In the genomic region with DNA sequence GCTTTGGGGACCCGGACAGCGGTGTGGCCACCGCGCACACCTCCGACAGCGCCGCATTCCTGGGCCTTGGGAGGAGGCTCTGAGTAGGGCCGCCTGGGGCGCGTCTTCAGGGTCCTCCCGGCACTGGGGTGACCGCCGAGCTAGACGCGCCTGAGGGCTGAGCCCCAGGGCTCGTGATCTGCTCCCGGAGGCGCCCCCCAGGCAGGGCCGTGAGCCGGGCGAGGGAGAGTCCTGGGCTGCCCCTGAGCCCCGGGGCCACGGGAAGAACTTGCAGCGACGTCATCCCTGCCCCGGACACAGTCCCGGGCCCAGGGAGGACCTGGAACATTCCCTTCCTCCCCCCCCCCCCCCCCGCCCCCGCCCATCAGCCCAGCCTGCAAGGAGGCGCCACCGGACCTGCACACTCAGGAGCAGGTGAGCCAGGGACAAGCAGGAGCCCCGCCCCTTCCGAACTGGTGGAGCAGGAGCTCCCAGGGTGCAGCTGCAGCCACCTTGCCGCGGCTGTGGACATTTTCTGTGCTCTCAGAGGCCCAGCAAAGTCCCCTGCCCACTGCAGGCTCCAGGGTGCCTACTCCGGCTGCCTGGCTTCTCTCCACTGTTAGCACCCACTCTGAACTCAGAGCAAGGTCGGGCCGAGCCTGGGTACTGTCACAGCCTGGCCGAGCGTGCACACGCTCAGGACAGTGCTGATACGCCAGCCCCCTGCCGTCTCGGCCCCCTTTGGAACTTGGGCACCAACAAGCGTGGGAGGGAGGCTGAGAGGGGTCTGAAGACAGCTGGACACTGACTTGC, we compare ENCODE assay signal across 8 cellular contexts. TPM values are rescaled to one million over a fixed set of nuclear protein-coding genes. Genes with fewer than 3 reads are reported as not detected.
DNase-seq lines count a peak whose midpoint lies in the region; ATAC-seq and TF ChIP-seq lines count a peak whose summit lies in the region.

No MANE protein-coding gene starts in this region.

- BruUV-seq in HCT116 (replicated peaks; lab: Mats Ljungman, UMichigan) = no TSS peak

- H3K27ac Mint-ChIP-seq in activated CD4-positive, alpha-beta memory T cell treated with anti-CD3 and anti-CD28 coated beads for 36 hours = no peak overlapping the region

- peak overlapping the region; percentile 99 for H3K27ac ChIP-seq in HCT116 (ENCODE audit: low read depth, low read length)
- peak overlapping the region; percentile 91 to 94 (median 93) for H3K27ac ChIP-seq in transverse colon

- H3K4me3 Mint-ChIP-seq in activated CD4-positive, alpha-beta memory T cell treated with anti-CD3 and anti-CD28 coated beads for 36 hours = peak overlapping the region; percentile 54

- H4K20me1 ChIP-seq in HCT116 (ENCODE audit: insufficient read depth) = no peaks in the 10 kb centered on the region

- in situ Hi-C loops in transverse colon (cut with MboI; ENCODE audit: low pct_ligation_motif_present in 1 of 4, low pct_unique_long_range_greater_than_20kb in 1 of 4, low sequenced_read_pairs in 3 of 4) = loop anchor here in 1 of 4 donors (25.0 kb wide), 1 partner anchor 378 kb away; a partner anchor contains a TSS

- no peaks in the 10 kb centered on the region for H3K27me3 ChIP-seq in HCT116 (ENCODE audit: insufficient read depth, low read length)
- H3K27me3 ChIP-seq in mucosa of stomach (ENCODE audit: control insufficient read depth, insufficient read depth, low read length) = no peaks in the 10 kb centered on the region
- H3K27me3 ChIP-seq in transverse colon = no peaks in the 10 kb centered on the region

- TF ChIP-seq RAD21 in HCT116 (IDR thresholded peaks at IDR 0.05; ENCODE audit: low read depth) = no peak

- H3K9me3 ChIP-seq in HCT116 (ENCODE audit: control insufficient read depth in 1 of 2, insufficient read depth in 1 of 2, low read depth in 1 of 2, low read length in 2 of 2) (no peaks in the 10 kb centered on the region), mucosa of stomach (ENCODE audit: control insufficient read depth, low read length) (no peaks in the 10 kb centered on the region), transverse colon (no peaks in the 10 kb centered on the region)

- no peaks in the 10 kb centered on the region for H3K9me3 Mint-ChIP-seq in activated CD4-positive, alpha-beta memory T cell treated with anti-CD3 and anti-CD28 coated beads for 36 hours

- H3K9me2 ChIP-seq in HCT116 (ENCODE audit: insufficient read depth) = no peaks in the 10 kb centered on the region

- H3K36me3 Mint-ChIP-seq in activated CD4-positive, alpha-beta memory T cell treated with anti-CD3 and anti-CD28 coated beads for 36 hours = peaks cover 4% of the 10 kb centered on the region

- no peaks in the 10 kb centered on the region for H3K79me2 ChIP-seq in HCT116 (ENCODE audit: insufficient read depth, low read length)

- RAD21 ChIA-PET in HCT116 (lab: Charles Lee; ENCODE audit: low non-redundant PET in 1 of 2, low total read pairs in 2 of 2, uncharacterized antibody in 2 of 2, unreplicated experiment in 2 of 2) = no interaction called here

- CTCF ChIA-PET in HCT116 (lab: Charles Lee) = interaction anchor here (0.6 to 1.8 kb wide), 3 partner anchors 174 to 822 kb away, joined by 4 to 6 read pairs (median 6); no protein-coding TSS in a partner anchor
- CTCF ChIA-PET in activated CD4-positive, alpha-beta memory T cell treated with anti-CD3 and anti-CD28 coated beads for 36 hours (lab: Charles Lee) = interaction anchor here (0.6 to 2.7 kb wide), 11 partner anchors 15 to 300 kb away, joined by 3 to 13 read pairs (median 3); no protein-coding TSS in a partner anchor

- peak; percentile 39 for DNase-seq in AG10803 (ENCODE audit: low read depth)
- DNase-seq in HCT116 (ENCODE audit: low read depth, low spot score) = peak; percentile 71
- DNase-seq in activated CD4-positive, alpha-beta memory T cell treated with anti-CD3 and anti-CD28 coated beads for 36 hours = no peak
- DNase-seq in fibroblast of peridontal ligament (ENCODE audit: extremely low read depth) = peak; percentile 0
- DNase-seq in transverse colon = peak; percentile 87

- TF ChIP-seq POLR2A in HCT116 (IDR thresholded peaks at IDR 0.05; ENCODE audit: borderline replicate concordance, extremely low read depth, insufficient read depth, insufficient read length) (peak; percentile 89), transverse colon (IDR thresholded peaks at IDR 0.05) (peak; percentile 83)

- H3K9ac ChIP-seq in HCT116 (ENCODE audit: low read length) (peak overlapping the region; percentile 89), mucosa of stomach (ENCODE audit: low read length) (peak overlapping the region; percentile 88)

- 15% methylated on average over 15 of the region's 45 CpGs; no CpG with 5 or more reads in 1 of the 2 donors for WGBS in transverse colon (ENCODE audit: low coverage in 1 of 2), 2 donors

- peak overlapping the region; percentile 78 for H3K4me2 ChIP-seq in HCT116 (ENCODE audit: low read length)

- H3K4me1 ChIP-seq in HCT116 (ENCODE audit: control insufficient read depth in 1 of 2, insufficient read depth in 2 of 2, low read length in 2 of 2) (peaks cover 8 to 19% of the 10 kb centered on the region in 2 experiments; a peak in 3 of 4 replicates), mucosa of stomach (ENCODE audit: control insufficient read depth, insufficient read depth, low read length) (peaks cover 4% of the 10 kb centered on the region), transverse colon (peaks cover 5 to 14% (median 6%) of the 10 kb centered on the region in 4 donors)

- intact Hi-C loops in HCT116 (cut with micrococcal nuclease) = no loop called here
- intact Hi-C loops in activated CD4-positive, alpha-beta memory T cell treated with anti-CD3 and anti-CD28 coated beads for 36 hours (cut with micrococcal nuclease) = loop anchor here (10.0 kb wide), 1 partner anchor 180 kb away; no protein-coding TSS in a partner anchor
- intact Hi-C loops in transverse colon (cut with DNase I; ENCODE audit: low total_unique reads) = no loop called here

- peak overlapping the region; percentile 87 for H2AFZ ChIP-seq in HCT116 (ENCODE audit: low read depth, low read length, poor library complexity, severe bottlenecking)

- TF ChIP-seq CTCF in AG10803 (conservative IDR thresholded peaks at IDR 0.05; ENCODE audit: low read length) (no peak), HCT116 (IDR thresholded peaks at IDR 0.05 in 2 of 3, conservative IDR thresholded peaks at IDR 0.05 in 1 of 3; ENCODE audit: borderline replicate concordance in 1 of 3, insufficient read depth in 1 of 3, low read depth in 2 of 3, low read length in 2 of 3) (no peak), transverse colon (IDR thresholded peaks at IDR 0.05) (no peak)

- H3K4me3 ChIP-seq in AG10803 (ENCODE audit: low read length) (peak overlapping the region; percentile 64), HCT116 (replicated peaks in 1 of 2; ENCODE audit: low read depth in 1 of 2, low read length in 2 of 2) (peak overlapping the region; percentile 80 to 81), mucosa of stomach (ENCODE audit: low read length) (peak overlapping the region; percentile 17), transverse colon (peak overlapping the region; percentile 71 to 85 (median 73))

- no peak for TF ChIP-seq EP300 in transverse colon (IDR thresholded peaks at IDR 0.05; ENCODE audit: low read depth)

- POLR2A ChIA-PET in HCT116 (lab: Charles Lee) = interaction anchor here (0.6 to 1.1 kb wide), 7 partner anchors 11 to 642 kb away, joined by 3 to 5 read pairs (median 4); no protein-coding TSS in a partner anchor
- POLR2A ChIA-PET in activated CD4-positive, alpha-beta memory T cell treated with anti-CD3 and anti-CD28 coated beads for 36 hours (lab: Charles Lee) = no interaction called here

- H3K27me3 Mint-ChIP-seq in activated CD4-positive, alpha-beta memory T cell treated with anti-CD3 and anti-CD28 coated beads for 36 hours = no peaks in the 10 kb centered on the region

- ATAC-seq in HCT116 (peak; percentile 85), GM21381 (IDR thresholded peaks at IDR 0.05; ENCODE audit: unreplicated experiment) (no peak), HG02623 (IDR thresholded peaks at IDR 0.05; ENCODE audit: unreplicated experiment) (no peak)

- H3K36me3 ChIP-seq in HCT116 (ENCODE audit: control insufficient read depth in 1 of 2, insufficient read depth in 2 of 2, low read length in 2 of 2) (no peaks in the 10 kb centered on the region), mucosa of stomach (ENCODE audit: control insufficient read depth, insufficient read depth, low read length) (no peaks in the 10 kb centered on the region), transverse colon (no peaks in the 10 kb centered on the region)

- peaks cover 7% of the 10 kb centered on the region for H3K4me1 Mint-ChIP-seq in activated CD4-positive, alpha-beta memory T cell treated with anti-CD3 and anti-CD28 coated beads for 36 hours (ENCODE audit: low read depth)

TF ChIP-seq in HCT116, 20 proteins besides CTCF, POLR2A, EP300 and RAD21 (continues in another document):
- TF ChIP-seq YY1 (IDR thresholded peaks at IDR 0.05; ENCODE audit: extremely low read depth, insufficient replicate concordance, low read depth, low read length) = no peak
- no peak for TF ChIP-seq FOSL1 (IDR thresholded peaks at IDR 0.05; ENCODE audit: low read depth)
- peak; percentile 87 for TF ChIP-seq POLR2AphosphoS5 (IDR thresholded peaks at IDR 0.05; ENCODE audit: low read depth, low read length)
- no peak for TF ChIP-seq EZH2phosphoT487 (IDR thresholded peaks at IDR 0.05; ENCODE audit: borderline replicate concordance)
- no peak for TF ChIP-seq EZH2 (IDR thresholded peaks at IDR 0.05)
- 0 out of 2 replicates have a peak, but pooled peaks have one; percentile 14 for TF ChIP-seq JUND (IDR thresholded peaks at IDR 0.05)
- TF ChIP-seq, protein P1, sequence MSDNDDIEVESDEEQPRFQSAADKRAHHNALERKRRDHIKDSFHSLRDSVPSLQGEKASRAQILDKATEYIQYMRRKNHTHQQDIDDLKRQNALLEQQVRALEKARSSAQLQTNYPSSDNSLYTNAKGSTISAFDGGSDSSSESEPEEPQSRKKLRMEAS (IDR thresholded peaks at IDR 0.05) = no peak; the same call in 1 of the 2 replicates
- no peak for TF ChIP-seq ELF1 (IDR thresholded peaks at IDR 0.05; ENCODE audit: borderline replicate concordance, low read depth)
- TF ChIP-seq EGR1 (IDR thresholded peaks at IDR 0.05; ENCODE audit: low read depth) = no peak
- no peak for TF ChIP-seq SRF (IDR thresholded peaks at IDR 0.05; ENCODE audit: low read depth)
- TF ChIP-seq ZNF274 (IDR thresholded peaks at IDR 0.05; ENCODE audit: low read depth, low read length) = no peak
- peak; percentile 97 for TF ChIP-seq ZFX (IDR thresholded peaks at IDR 0.05)
- no peak for TF ChIP-seq CBX3 (IDR thresholded peaks at IDR 0.05; ENCODE audit: low read depth)
- peak; percentile 10; the same call in 1 of the 2 replicates for TF ChIP-seq SP1 (IDR thresholded peaks at IDR 0.05; ENCODE audit: low read depth)

RNA-seq across cellular contexts. Expression of a gene that starts 50.7 kb away (rescaled TPM):
- total RNA-seq in HCT116 (2021; ENCODE audit: unreplicated experiment) (3.0 TPM), transverse colon (100 to 1,000 TPM in 2 of 4 donors, 10 to 100 TPM in 2; 66.2 to 136 (median 96.5) TPM)
- 0.13 and 0.61 TPM in 2 replicates for polyA plus RNA-seq in HCT116 (2012)
- not detected for total RNA-seq in activated CD4-positive, alpha-beta memory T cell treated with anti-CD3 and anti-CD28 coated beads for 36 hours

Comparison
In these comparisons a context has a peak if more than half of its experiments do, and no peak if none do; other contexts are left out.
1. H3K4me3 ChIP-seq: peak in every context shown above with its lines; median percentile 80 in HCT116; 73 in transverse colon; 64 in AG10803; 17 in mucosa of stomach.
2. RNA of a gene that starts 50.7 kb away (total RNA-seq): 66.2 to 136 TPM in transverse colon; 3.0 TPM in HCT116 (single experiment) and not detected in activated CD4-positive, alpha-beta memory T cell treated with anti-CD3 and anti-CD28 coated beads for 36 hours; every median in the first group is over 10 times any median in the second.